In the genomic region with DNA sequence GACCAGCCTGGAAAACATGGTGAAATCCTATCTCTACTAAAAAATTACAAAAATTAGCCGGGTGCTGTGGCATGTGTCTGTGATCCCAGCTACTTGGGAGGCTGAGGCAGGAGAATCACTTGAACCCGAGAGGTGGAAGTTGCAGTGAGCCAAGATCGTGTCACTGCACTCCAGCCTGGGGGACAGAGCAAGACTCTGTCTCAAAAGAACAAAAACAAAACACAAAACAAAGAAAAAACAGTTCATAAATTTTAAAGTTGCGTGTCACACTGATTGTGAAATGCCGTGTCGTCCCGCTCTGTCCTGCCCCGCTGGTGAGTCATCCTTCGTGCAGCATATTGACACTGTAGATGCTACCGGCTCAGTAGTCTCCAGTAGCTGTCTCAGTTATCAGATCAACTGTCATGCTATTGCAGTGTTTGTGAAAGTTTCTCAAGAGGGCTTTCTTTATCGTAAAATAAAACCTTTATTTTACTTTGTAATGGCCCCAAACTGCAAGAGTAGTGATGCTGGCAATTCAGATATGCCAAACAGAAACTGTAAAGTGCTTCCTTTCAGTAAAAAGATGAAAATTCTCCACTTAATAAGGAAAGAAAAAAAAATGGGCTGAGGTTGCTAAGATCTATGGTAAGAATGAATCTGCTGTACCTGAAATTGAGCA, we compare ENCODE assay signal across 2 cellular contexts.
A peak's percentile ranks its signal among the peaks of the same experiment; 100 is the strongest.
TF ChIP-seq lines count a peak whose summit lies in the region.

No MANE protein-coding gene starts in this region.

TF ChIP-seq in A549, 52 proteins besides CTCF, POLR2A, EP300 and RAD21 (continued from another document and continues in another):
- TF ChIP-seq, protein P1, sequence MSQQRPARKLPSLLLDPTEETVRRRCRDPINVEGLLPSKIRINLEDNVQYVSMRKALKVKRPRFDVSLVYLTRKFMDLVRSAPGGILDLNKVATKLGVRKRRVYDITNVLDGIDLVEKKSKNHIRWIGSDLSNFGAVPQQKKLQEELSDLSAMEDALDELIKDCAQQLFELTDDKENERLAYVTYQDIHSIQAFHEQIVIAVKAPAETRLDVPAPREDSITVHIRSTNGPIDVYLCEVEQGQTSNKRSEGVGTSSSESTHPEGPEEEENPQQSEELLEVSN (IDR thresholded peaks at IDR 0.05; ENCODE audit: borderline replicate concordance, low read depth): 0 out of 2 replicates have a peak, but pooled peaks have one; percentile 34
- TF ChIP-seq PHF8 (IDR thresholded peaks at IDR 0.05; ENCODE audit: borderline replicate concordance, low read depth) (no peak), BHLHE40 (IDR thresholded peaks at IDR 0.05; ENCODE audit: low read depth, low read length) (no peak), MAZ (IDR thresholded peaks at IDR 0.05; ENCODE audit: borderline replicate concordance, low read depth, low read length) (no peak), ESRRA (IDR thresholded peaks at IDR 0.05; ENCODE audit: borderline replicate concordance, low read length) (no peak), NR3C1 (IDR thresholded peaks at IDR 0.05) (no peak), CHD4 (IDR thresholded peaks at IDR 0.05; ENCODE audit: borderline replicate concordance) (no peak), HOXB13 (CRISPR knock-in tag; IDR thresholded peaks at IDR 0.05; ENCODE audit: low read depth) (no peak), ZSCAN20 (CRISPR knock-in tag; IDR thresholded peaks at IDR 0.05) (no peak), MYC (IDR thresholded peaks at IDR 0.05; ENCODE audit: borderline replicate concordance, low read length) (no peak), RARB (CRISPR knock-in tag; IDR thresholded peaks at IDR 0.05) (no peak), CBX2 (IDR thresholded peaks at IDR 0.05; ENCODE audit: borderline replicate concordance, low read depth) (no peak), KDM5A (IDR thresholded peaks at IDR 0.05) (no peak), FOSL2 (IDR thresholded peaks at IDR 0.05) (peak; percentile 94), FOSL2 (CRISPR knock-in tag; IDR thresholded peaks at IDR 0.05) (peak; percentile 98), HOXB5 (CRISPR knock-in tag; IDR thresholded peaks at IDR 0.05) (no peak), RCOR1 (IDR thresholded peaks at IDR 0.05; ENCODE audit: low read depth, low read length) (no peak), POLR2AphosphoS2 (conservative IDR thresholded peaks at IDR 0.05; ENCODE audit: low read length) (no peak), JUNB (IDR thresholded peaks at IDR 0.05) (peak; percentile 86), RNF2 (IDR thresholded peaks at IDR 0.05; ENCODE audit: borderline replicate concordance, low read depth) (no peak), NPAS2 (CRISPR knock-in tag; IDR thresholded peaks at IDR 0.05; ENCODE audit: borderline replicate concordance) (no peak), ZC3H11A (IDR thresholded peaks at IDR 0.05) (no peak), KDM1A (IDR thresholded peaks at IDR 0.05; ENCODE audit: low read depth) (no peak), HEYL (CRISPR knock-in tag; IDR thresholded peaks at IDR 0.05) (no peak), SMC3 (IDR thresholded peaks at IDR 0.05) (peak; percentile 36; the same call in 2 of the 3 replicates), HOXA7 (CRISPR knock-in tag; IDR thresholded peaks at IDR 0.05) (no peak), NFE2L2 (conservative IDR thresholded peaks at IDR 0.05; ENCODE audit: low read length) (no peak)
- TF ChIP-seq, protein P2, sequence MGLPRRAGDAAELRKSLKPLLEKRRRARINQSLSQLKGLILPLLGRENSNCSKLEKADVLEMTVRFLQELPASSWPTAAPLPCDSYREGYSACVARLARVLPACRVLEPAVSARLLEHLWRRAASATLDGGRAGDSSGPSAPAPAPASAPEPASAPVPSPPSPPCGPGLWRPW (IDR thresholded peaks at IDR 0.05): no peak; the same call in 1 of the 2 replicates
- TF ChIP-seq, protein P3, sequence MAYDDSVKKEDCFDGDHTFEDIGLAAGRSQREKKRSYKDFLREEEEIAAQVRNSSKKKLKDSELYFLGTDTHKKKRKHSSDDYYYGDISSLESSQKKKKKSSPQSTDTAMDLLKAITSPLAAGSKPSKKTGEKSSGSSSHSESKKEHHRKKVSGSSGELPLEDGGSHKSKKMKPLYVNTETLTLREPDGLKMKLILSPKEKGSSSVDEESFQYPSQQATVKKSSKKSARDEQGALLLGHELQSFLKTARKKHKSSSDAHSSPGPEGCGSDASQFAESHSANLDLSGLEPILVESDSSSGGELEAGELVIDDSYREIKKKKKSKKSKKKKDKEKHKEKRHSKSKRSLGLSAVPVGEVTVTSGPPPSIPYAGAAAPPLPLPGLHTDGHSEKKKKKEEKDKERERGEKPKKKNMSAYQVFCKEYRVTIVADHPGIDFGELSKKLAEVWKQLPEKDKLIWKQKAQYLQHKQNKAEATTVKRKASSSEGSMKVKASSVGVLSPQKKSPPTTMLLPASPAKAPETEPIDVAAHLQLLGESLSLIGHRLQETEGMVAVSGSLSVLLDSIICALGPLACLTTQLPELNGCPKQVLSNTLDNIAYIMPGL (CRISPR knock-in tag; IDR thresholded peaks at IDR 0.05; ENCODE audit: borderline replicate concordance): no peak
- TF ChIP-seq, protein P4, sequence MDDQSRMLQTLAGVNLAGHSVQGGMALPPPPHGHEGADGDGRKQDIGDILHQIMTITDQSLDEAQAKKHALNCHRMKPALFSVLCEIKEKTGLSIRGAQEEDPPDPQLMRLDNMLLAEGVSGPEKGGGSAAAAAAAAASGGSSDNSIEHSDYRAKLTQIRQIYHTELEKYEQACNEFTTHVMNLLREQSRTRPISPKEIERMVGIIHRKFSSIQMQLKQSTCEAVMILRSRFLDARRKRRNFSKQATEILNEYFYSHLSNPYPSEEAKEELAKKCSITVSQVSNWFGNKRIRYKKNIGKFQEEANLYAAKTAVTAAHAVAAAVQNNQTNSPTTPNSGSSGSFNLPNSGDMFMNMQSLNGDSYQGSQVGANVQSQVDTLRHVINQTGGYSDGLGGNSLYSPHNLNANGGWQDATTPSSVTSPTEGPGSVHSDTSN (IDR thresholded peaks at IDR 0.05): no peak
- TF ChIP-seq, protein P5, sequence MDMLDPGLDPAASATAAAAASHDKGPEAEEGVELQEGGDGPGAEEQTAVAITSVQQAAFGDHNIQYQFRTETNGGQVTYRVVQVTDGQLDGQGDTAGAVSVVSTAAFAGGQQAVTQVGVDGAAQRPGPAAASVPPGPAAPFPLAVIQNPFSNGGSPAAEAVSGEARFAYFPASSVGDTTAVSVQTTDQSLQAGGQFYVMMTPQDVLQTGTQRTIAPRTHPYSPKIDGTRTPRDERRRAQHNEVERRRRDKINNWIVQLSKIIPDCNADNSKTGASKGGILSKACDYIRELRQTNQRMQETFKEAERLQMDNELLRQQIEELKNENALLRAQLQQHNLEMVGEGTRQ (IDR thresholded peaks at IDR 0.05): no peak
- TF ChIP-seq, protein P6, sequence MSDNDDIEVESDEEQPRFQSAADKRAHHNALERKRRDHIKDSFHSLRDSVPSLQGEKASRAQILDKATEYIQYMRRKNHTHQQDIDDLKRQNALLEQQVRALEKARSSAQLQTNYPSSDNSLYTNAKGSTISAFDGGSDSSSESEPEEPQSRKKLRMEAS (IDR thresholded peaks at IDR 0.05): peak; percentile 73

TF ChIP-seq in SK-N-SH treated with all-trans-retinoic acid at 6 μM for 48 hours, 23 proteins besides CTCF, POLR2A, EP300 and RAD21 (continued from another document):
- no peak for TF ChIP-seq ZNF8 (CRISPR knock-in tag; IDR thresholded peaks at IDR 0.05)
- TF ChIP-seq, protein P7, sequence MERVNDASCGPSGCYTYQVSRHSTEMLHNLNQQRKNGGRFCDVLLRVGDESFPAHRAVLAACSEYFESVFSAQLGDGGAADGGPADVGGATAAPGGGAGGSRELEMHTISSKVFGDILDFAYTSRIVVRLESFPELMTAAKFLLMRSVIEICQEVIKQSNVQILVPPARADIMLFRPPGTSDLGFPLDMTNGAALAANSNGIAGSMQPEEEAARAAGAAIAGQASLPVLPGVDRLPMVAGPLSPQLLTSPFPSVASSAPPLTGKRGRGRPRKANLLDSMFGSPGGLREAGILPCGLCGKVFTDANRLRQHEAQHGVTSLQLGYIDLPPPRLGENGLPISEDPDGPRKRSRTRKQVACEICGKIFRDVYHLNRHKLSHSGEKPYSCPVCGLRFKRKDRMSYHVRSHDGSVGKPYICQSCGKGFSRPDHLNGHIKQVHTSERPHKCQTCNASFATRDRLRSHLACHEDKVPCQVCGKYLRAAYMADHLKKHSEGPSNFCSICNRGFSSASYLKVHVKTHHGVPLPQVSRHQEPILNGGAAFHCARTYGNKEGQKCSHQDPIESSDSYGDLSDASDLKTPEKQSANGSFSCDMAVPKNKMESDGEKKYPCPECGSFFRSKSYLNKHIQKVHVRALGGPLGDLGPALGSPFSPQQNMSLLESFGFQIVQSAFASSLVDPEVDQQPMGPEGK (CRISPR knock-in tag; IDR thresholded peaks at IDR 0.05; ENCODE audit: borderline replicate concordance): no peak
- TF ChIP-seq ZNF565 (CRISPR knock-in tag; conservative IDR thresholded peaks at IDR 0.05; ENCODE audit: low read depth): no peak
- no peak for TF ChIP-seq ZNF70 (CRISPR knock-in tag; IDR thresholded peaks at IDR 0.05)
- TF ChIP-seq, protein P8, sequence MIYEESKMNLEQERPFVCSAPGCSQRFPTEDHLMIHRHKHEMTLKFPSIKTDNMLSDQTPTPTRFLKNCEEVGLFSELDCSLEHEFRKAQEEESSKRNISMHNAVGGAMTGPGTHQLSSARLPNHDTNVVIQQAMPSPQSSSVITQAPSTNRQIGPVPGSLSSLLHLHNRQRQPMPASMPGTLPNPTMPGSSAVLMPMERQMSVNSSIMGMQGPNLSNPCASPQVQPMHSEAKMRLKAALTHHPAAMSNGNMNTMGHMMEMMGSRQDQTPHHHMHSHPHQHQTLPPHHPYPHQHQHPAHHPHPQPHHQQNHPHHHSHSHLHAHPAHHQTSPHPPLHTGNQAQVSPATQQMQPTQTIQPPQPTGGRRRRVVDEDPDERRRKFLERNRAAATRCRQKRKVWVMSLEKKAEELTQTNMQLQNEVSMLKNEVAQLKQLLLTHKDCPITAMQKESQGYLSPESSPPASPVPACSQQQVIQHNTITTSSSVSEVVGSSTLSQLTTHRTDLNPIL (CRISPR knock-in tag; IDR thresholded peaks at IDR 0.05; ENCODE audit: low read depth): no peak
- TF ChIP-seq, protein P9, sequence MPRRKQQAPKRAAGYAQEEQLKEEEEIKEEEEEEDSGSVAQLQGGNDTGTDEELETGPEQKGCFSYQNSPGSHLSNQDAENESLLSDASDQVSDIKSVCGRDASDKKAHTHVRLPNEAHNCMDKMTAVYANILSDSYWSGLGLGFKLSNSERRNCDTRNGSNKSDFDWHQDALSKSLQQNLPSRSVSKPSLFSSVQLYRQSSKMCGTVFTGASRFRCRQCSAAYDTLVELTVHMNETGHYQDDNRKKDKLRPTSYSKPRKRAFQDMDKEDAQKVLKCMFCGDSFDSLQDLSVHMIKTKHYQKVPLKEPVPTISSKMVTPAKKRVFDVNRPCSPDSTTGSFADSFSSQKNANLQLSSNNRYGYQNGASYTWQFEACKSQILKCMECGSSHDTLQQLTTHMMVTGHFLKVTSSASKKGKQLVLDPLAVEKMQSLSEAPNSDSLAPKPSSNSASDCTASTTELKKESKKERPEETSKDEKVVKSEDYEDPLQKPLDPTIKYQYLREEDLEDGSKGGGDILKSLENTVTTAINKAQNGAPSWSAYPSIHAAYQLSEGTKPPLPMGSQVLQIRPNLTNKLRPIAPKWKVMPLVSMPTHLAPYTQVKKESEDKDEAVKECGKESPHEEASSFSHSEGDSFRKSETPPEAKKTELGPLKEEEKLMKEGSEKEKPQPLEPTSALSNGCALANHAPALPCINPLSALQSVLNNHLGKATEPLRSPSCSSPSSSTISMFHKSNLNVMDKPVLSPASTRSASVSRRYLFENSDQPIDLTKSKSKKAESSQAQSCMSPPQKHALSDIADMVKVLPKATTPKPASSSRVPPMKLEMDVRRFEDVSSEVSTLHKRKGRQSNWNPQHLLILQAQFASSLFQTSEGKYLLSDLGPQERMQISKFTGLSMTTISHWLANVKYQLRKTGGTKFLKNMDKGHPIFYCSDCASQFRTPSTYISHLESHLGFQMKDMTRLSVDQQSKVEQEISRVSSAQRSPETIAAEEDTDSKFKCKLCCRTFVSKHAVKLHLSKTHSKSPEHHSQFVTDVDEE (CRISPR knock-in tag; IDR thresholded peaks at IDR 0.05): no peak
- TF ChIP-seq ZC3H10 (CRISPR knock-in tag; IDR thresholded peaks at IDR 0.05): no peak
